In genomic region chr19:57633832-57634131, GRCh38 we compare ENCODE assay signal across 10 cellular contexts. TPM values are rescaled to one million over a fixed set of nuclear protein-coding genes. Genes with fewer than 3 reads are reported as not detected.
DNase-seq lines count a peak whose midpoint lies in the region; ATAC-seq and TF ChIP-seq lines count a peak whose summit lies in the region.
"Had no signal": no experiment of that assay in that cellular context is flagged by ENCODE, and none has a peak within 500 bp of the region (broad histone marks: within the 10 kb centered on the region; RNA-seq: fewer than 3 reads in every experiment).

No MANE protein-coding gene starts in this region.

- no peaks in the 10 kb centered on the region for H3K9me3 ChIP-seq in colonic mucosa

- intact Hi-C loops in colonic mucosa (cut with DNase I): no loop called here

- TF ChIP-seq CTCF in colonic mucosa (IDR thresholded peaks at IDR 0.05) (no peak), mesothelial cell of epicardium (IDR thresholded peaks at IDR 0.05; ENCODE audit: unreplicated experiment) (no peak)

- DNase-seq in stimulated activated naive CD8-positive, alpha-beta T cell treated with anti-CD3 and anti-CD28 coated beads, Interleukin-15, Interleukin-2, amounts not matched to agents 100 U/mL and 50 U/mL, for 24 hours: no peak
- DNase-seq in colonic mucosa (no peak), mesothelial cell of epicardium (ENCODE audit: low spot score in 2 of 2, unreplicated experiment in 2 of 2) (no peak), SKM-1 treated with dmso at 0.1 percent for 144 hours (lab: John Stamatoyannopoulos, UW; ENCODE audit: unreplicated experiment) (no peak)
- DNase-seq in activated effector memory CD4-positive, alpha-beta T cell treated with Interleukin-2 at 50 U/mL for 16 hours: no peak
- DNase-seq: NCI-H1436 had no signal

- H3K4me1 Mint-ChIP-seq in stimulated activated naive CD8-positive, alpha-beta T cell treated with anti-CD3 and anti-CD28 coated beads, Interleukin-15, Interleukin-2, amounts not matched to agents 100 ng/mL and 50 ng/mL, for 24 hours (ENCODE audit: low read depth): peaks cover 23% of the 10 kb centered on the region
- H3K4me1 Mint-ChIP-seq in mesothelial cell of epicardium: peaks cover 17% of the 10 kb centered on the region

- no peaks in the 10 kb centered on the region for H3K4me1 ChIP-seq in colonic mucosa

- peak overlapping the region; percentile 86 for H3K4me3 Mint-ChIP-seq in stimulated activated naive CD8-positive, alpha-beta T cell treated with anti-CD3 and anti-CD28 coated beads, Interleukin-15, Interleukin-2, amounts not matched to agents 100 ng/mL and 50 ng/mL, for 24 hours
- peak overlapping the region; percentile 93 for H3K4me3 Mint-ChIP-seq in mesothelial cell of epicardium

- H3K9me3 Mint-ChIP-seq in stimulated activated naive CD8-positive, alpha-beta T cell treated with anti-CD3 and anti-CD28 coated beads, Interleukin-15, Interleukin-2, amounts not matched to agents 100 ng/mL and 50 ng/mL, for 24 hours: peaks cover 42% of the 10 kb centered on the region
- peaks cover 42% of the 10 kb centered on the region for H3K9me3 Mint-ChIP-seq in mesothelial cell of epicardium

- H3K36me3 ChIP-seq in colonic mucosa: peaks cover 4% of the 10 kb centered on the region

- H3K27ac ChIP-seq in colonic mucosa: no peak overlapping the region

- H3K27me3 Mint-ChIP-seq in stimulated activated naive CD8-positive, alpha-beta T cell treated with anti-CD3 and anti-CD28 coated beads, Interleukin-15, Interleukin-2, amounts not matched to agents 100 ng/mL and 50 ng/mL, for 24 hours: no peaks in the 10 kb centered on the region
- no peaks in the 10 kb centered on the region for H3K27me3 Mint-ChIP-seq in mesothelial cell of epicardium (ENCODE audit: low read depth)

- H3K4me3 ChIP-seq in colonic mucosa: peak overlapping the region; percentile 97

- H3K27ac Mint-ChIP-seq in stimulated activated naive CD8-positive, alpha-beta T cell treated with anti-CD3 and anti-CD28 coated beads, Interleukin-15, Interleukin-2, amounts not matched to agents 100 ng/mL and 50 ng/mL, for 24 hours: no peak overlapping the region
- H3K27ac Mint-ChIP-seq in mesothelial cell of epicardium: peak overlapping the region; percentile 49

- H3K36me3 Mint-ChIP-seq in stimulated activated naive CD8-positive, alpha-beta T cell treated with anti-CD3 and anti-CD28 coated beads, Interleukin-15, Interleukin-2, amounts not matched to agents 100 ng/mL and 50 ng/mL, for 24 hours (ENCODE audit: low read depth): peaks cover 45% of the 10 kb centered on the region
- peaks cover 58% of the 10 kb centered on the region for H3K36me3 Mint-ChIP-seq in mesothelial cell of epicardium

- peak overlapping the region in 1 of 2 donors; percentile 81 for H3K9ac ChIP-seq in colonic mucosa (ENCODE audit: low read depth in 2 of 2, low read length in 2 of 2)

- ATAC-seq in stimulated activated naive CD8-positive, alpha-beta T cell treated with anti-CD3 and anti-CD28 coated beads, Interleukin-15, Interleukin-2, amounts not matched to agents 100 U/mL and 50 U/mL, for 24 hours: no peak
- no peak for ATAC-seq in HG03025 (IDR thresholded peaks at IDR 0.05; ENCODE audit: low FRiP score, unreplicated experiment)
- no peak for ATAC-seq in GM18858 (IDR thresholded peaks at IDR 0.05; ENCODE audit: unreplicated experiment)

- no peaks in the 10 kb centered on the region for H3K27me3 ChIP-seq in colonic mucosa

RNA-seq across cellular contexts. Expression of gene ZNF211, which starts 0.8 kb away (rescaled TPM):
- total RNA-seq in colonic mucosa (1 to 10 TPM; 6.0 to 6.1 TPM), mesothelial cell of epicardium (25.3 to 28.7 TPM (median 25.4 TPM) in 3 replicates)

RNA-seq across cellular contexts. Expression of gene ZNF134, which starts 19.7 kb away (rescaled TPM):
- total RNA-seq in colonic mucosa (1 to 10 TPM; 5.8 to 7.7 TPM), mesothelial cell of epicardium (33.5 to 40.5 TPM (median 40.4 TPM) in 3 replicates)

RNA-seq across cellular contexts. Expression of gene ZNF530, which starts 34.1 kb away (rescaled TPM):
- total RNA-seq in colonic mucosa: 1 to 10 TPM; 1.2 to 4.1 TPM
- 4.8 to 6.1 TPM (median 6.0 TPM) in 3 replicates for total RNA-seq in mesothelial cell of epicardium

RNA-seq across cellular contexts. Expression of gene ZSCAN4, which starts 35.0 kb away (rescaled TPM):
- total RNA-seq in colonic mucosa: not detected
- not detected in 3 replicates for total RNA-seq in mesothelial cell of epicardium
- total RNA-seq: subcutaneous adipose tissue had no signal

RNA-seq across cellular contexts. Expression of gene ZNF551, which starts 48.0 kb away (rescaled TPM):
- total RNA-seq in colonic mucosa (1 to 10 TPM; 4.7 to 5.9 TPM), mesothelial cell of epicardium (14.5 to 19.0 TPM (median 14.6 TPM) in 3 replicates)
